Comparison of ENCODE assay signal across 15 cellular contexts in the genomic region with DNA sequence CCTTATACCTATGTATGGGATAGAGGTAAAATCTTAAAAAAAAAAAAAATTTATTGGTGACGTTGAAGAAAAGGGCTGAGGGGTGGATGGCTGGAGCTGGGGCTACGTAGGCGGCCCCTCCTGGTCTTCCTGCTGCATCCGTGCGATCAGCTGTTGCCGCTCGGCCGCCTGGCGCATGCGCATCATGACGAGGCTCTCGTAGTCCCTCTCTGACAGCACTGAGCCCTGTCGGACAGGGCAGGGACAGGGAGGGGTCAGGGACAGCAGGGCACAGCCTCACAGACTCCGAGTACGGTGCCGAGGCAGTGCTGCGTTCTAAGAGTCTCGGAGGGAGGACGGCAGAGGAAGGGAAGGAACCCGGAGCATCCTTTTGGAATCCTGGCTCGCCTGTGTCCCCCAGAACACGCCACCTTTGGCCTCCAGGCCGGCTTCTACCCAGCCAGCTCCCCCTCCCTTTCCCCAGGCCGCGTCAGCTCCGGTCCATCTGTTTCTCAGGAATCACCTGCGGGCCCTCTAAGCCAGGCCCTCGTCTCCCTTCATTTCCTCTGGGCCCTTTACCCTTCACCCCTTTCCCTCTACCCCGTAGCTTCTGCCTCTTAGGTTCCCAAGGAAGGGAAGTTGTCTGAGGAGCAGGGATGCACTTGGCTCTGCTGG. TPM values are rescaled to one million over a fixed set of nuclear protein-coding genes. Genes with fewer than 3 reads are reported as not detected.
DNase-seq lines count a peak whose midpoint lies in the region; ATAC-seq, FAIRE-seq and TF ChIP-seq lines count a peak whose summit lies in the region.
"Had no signal": no experiment of that assay in that cellular context is flagged by ENCODE, and none has a peak within 500 bp of the region (broad histone marks: within the 10 kb centered on the region; RNA-seq: fewer than 3 reads in every experiment).

No MANE protein-coding gene starts in this region.

- H3F3A ChIP-seq in Loucy (ENCODE audit: low read depth): peaks cover 13% of the 10 kb centered on the region

- H3K36me3 ChIP-seq in CD8-positive, alpha-beta T cell (ENCODE audit: insufficient read depth, low read length): no peaks in the 10 kb centered on the region
- H3K36me3 ChIP-seq in Loucy (ENCODE audit: insufficient read depth, low read length): no peaks in the 10 kb centered on the region; the same call in none of the 2 replicates
- peaks cover 0 to 4% of the 10 kb centered on the region in 2 donors for H3K36me3 ChIP-seq in small intestine (ENCODE audit: control insufficient read depth in 2 of 2, insufficient read depth in 2 of 2, low read length in 2 of 2)

- peaks cover 7% of the 10 kb centered on the region for H4K20me1 ChIP-seq in Loucy (ENCODE audit: insufficient read depth, low read length, poor library complexity, severe bottlenecking)

- H3K4me1 Mint-ChIP-seq in CD8-positive, alpha-beta T cell (ENCODE audit: low read depth): peaks cover 49% of the 10 kb centered on the region

- no peak overlapping the region for H2AFZ ChIP-seq in Loucy (ENCODE audit: low read length)
- H2AFZ ChIP-seq: GM23248 had no signal

- H3K4me3 Mint-ChIP-seq in CD8-positive, alpha-beta T cell: no peak overlapping the region

- peak overlapping the region; percentile 78 for H3K4me2 ChIP-seq in Loucy (ENCODE audit: low read depth, low read length, poor library complexity, severe bottlenecking)

- FAIRE-seq in small intestine (lab: Jason Lieb, UNC): no peak

- DNase-seq in CD8-positive, alpha-beta T cell: no peak
- DNase-seq in epithelial cell of prostate (ENCODE audit: low read depth, low spot score): no peak
- DNase-seq in small intestine: no peak
- DNase-seq in central memory CD4-positive, alpha-beta T cell: no peak
- no peak for DNase-seq in stimulated activated CD4-positive, alpha-beta T cell treated with anti-CD3 and anti-CD28 coated beads, Interleukin-15, amount 100 ng/mL, for 24 hours
- DNase-seq: GM23248, hippocampal formation, left cardiac atrium, NCI-H187, NCI-H524 had no signal

- H3K9ac ChIP-seq in Loucy (ENCODE audit: low read depth, low read length, poor library complexity, severe bottlenecking): peak overlapping the region; percentile 80
- H3K9ac ChIP-seq: GM23248 had no signal

- H3K27ac ChIP-seq in CD8-positive, alpha-beta T cell (ENCODE audit: low read depth, low read length): no peak overlapping the region
- H3K27ac ChIP-seq in epithelial cell of prostate: peak overlapping the region; percentile 93
- peak overlapping the region; percentile 13 to 91 for H3K27ac ChIP-seq in small intestine (ENCODE audit: low read depth in 1 of 2, low read length in 1 of 2)
- H3K27ac ChIP-seq: C4-2B, GM23248 had no signal

- CTCF ChIA-PET in CD8-positive, alpha-beta T cell (lab: Charles Lee): interaction anchor here (1.0 to 5.5 kb wide), 4 partner anchors 14 to 126 kb away, joined by 3 to 36 read pairs (median 5); no protein-coding TSS in a partner anchor

- no peak overlapping the region for H3K4me3 ChIP-seq in CD8-positive, alpha-beta T cell (ENCODE audit: low read depth, low read length)
- H3K4me3 ChIP-seq in Loucy (ENCODE audit: low read length, poor library complexity, severe bottlenecking) (peak overlapping the region; percentile 70), small intestine (ENCODE audit: low read depth in 1 of 2, low read length in 2 of 2) (no peak overlapping the region)
- H3K4me3 ChIP-seq: GM23248 had no signal

- no peaks in the 10 kb centered on the region for H3K27me3 Mint-ChIP-seq in CD8-positive, alpha-beta T cell (ENCODE audit: low read depth)
- H3K27me3 Mint-ChIP-seq: progenitor cell of endocrine pancreas had no signal

- H3K9me2 ChIP-seq in Loucy (replicated peaks; ENCODE audit: low read depth, low read length): no peaks in the 10 kb centered on the region

- peaks cover 13% of the 10 kb centered on the region for H3K36me3 Mint-ChIP-seq in CD8-positive, alpha-beta T cell

- 63 to 78% (median 67%) methylated on average over 28 to 29 of the region's 29 CpGs for WGBS in small intestine, 3 donors

- intact Hi-C loops in CD8-positive, alpha-beta T cell (cut with DNase I, micrococcal nuclease): loop anchor here (2.0 kb wide), 3 partner anchors 13 to 39 kb away; partner anchors contain the start of genes RMDN3 (in 2 of the 2), DNAJC17 (in 1 of the 2) and ZFYVE19 (in 1 of the 2)

- no peaks in the 10 kb centered on the region for H3K9me3 Mint-ChIP-seq in CD8-positive, alpha-beta T cell
- H3K9me3 Mint-ChIP-seq: activated T-helper 2 cell treated with anti-CD3 and anti-CD28 coated beads, Interferon-gamma antibody, Interleukin-2, Interleukin-4, amounts not matched to agents 10 μg/mL and 5 μg/mL and 100 μg/mL, durations not matched to agents 14 hours and 24 hours and 36 hours had no signal

- peaks cover 48% of the 10 kb centered on the region for H3K4me1 ChIP-seq in CD8-positive, alpha-beta T cell (ENCODE audit: insufficient read depth, low read length)
- H3K4me1 ChIP-seq in Loucy (ENCODE audit: insufficient read depth, low read length, poor library complexity, severe bottlenecking) (peaks cover 78% of the 10 kb centered on the region), small intestine (ENCODE audit: control insufficient read depth in 2 of 2, insufficient read depth in 1 of 2, low read depth in 1 of 2, low read length in 1 of 2) (peaks cover 2% of the 10 kb centered on the region in 2 donors)

- no peak for ATAC-seq in CD8-positive, alpha-beta T cell
- ATAC-seq in esophagus mucosa: no peak

- TF ChIP-seq CTCF in CD8-positive, alpha-beta T cell (IDR thresholded peaks at IDR 0.05): no peak
- no peak for TF ChIP-seq CTCF in Loucy (conservative IDR thresholded peaks at IDR 0.05; ENCODE audit: low read length)

- POLR2A ChIA-PET in CD8-positive, alpha-beta T cell (lab: Charles Lee): interaction anchor here (1.5 kb wide), 1 partner anchor 9 kb away, joined by 3 read pairs; no protein-coding TSS in a partner anchor

- H3K9me3 ChIP-seq in CD8-positive, alpha-beta T cell (ENCODE audit: low read length): no peaks in the 10 kb centered on the region
- H3K9me3 ChIP-seq in Loucy (ENCODE audit: insufficient read depth, low read depth, low read length): no peaks in the 10 kb centered on the region
- no peaks in the 10 kb centered on the region for H3K9me3 ChIP-seq in small intestine (ENCODE audit: control insufficient read depth, low read depth)

- H3K27me3 ChIP-seq in CD8-positive, alpha-beta T cell (ENCODE audit: insufficient read depth, low read length): no peaks in the 10 kb centered on the region
- no peaks in the 10 kb centered on the region for H3K27me3 ChIP-seq in Loucy (ENCODE audit: insufficient read depth, low read length, poor library complexity, severe bottlenecking)
- H3K27me3 ChIP-seq in small intestine (ENCODE audit: control insufficient read depth in 2 of 2, insufficient read depth in 2 of 2, low read length in 2 of 2): no peaks in the 10 kb centered on the region

- H3K79me2 ChIP-seq in Loucy (ENCODE audit: insufficient read depth, low read length): peaks cover 51% of the 10 kb centered on the region

- peak overlapping the region; percentile 94 for H3K27ac Mint-ChIP-seq in CD8-positive, alpha-beta T cell
- H3K27ac Mint-ChIP-seq: progenitor cell of endocrine pancreas had no signal

RNA-seq across cellular contexts. Expression of gene C15orf62, which starts 1.8 kb away (rescaled TPM):
- total RNA-seq in CD8-positive, alpha-beta T cell: 1 to 10 TPM; 1.0 to 1.1 TPM
- under 1 TPM in 2 of 3 donors, not detected in 1; 0.88 to 0.89 TPM for polyA plus RNA-seq in small intestine
- 4.0 TPM for total RNA-seq in esophagus mucosa
- total RNA-seq: GM23248 had no signal

RNA-seq across cellular contexts. Expression of gene GCHFR, which starts 4.1 kb away (rescaled TPM):
- total RNA-seq in CD8-positive, alpha-beta T cell: 10 to 100 TPM; 17.2 to 17.3 TPM
- polyA plus RNA-seq in small intestine: 100 to 1,000 TPM in 2 of 3 donors, 10 to 100 TPM in 1; 96.7 to 150 (median 145) TPM
- 13.0 TPM for total RNA-seq in esophagus mucosa

RNA-seq across cellular contexts. Expression of gene RMDN3, which starts 12.9 kb away (rescaled TPM):
- total RNA-seq in CD8-positive, alpha-beta T cell: 10 to 100 TPM; 26.7 to 30.5 TPM
- polyA plus RNA-seq in small intestine: 10 to 100 TPM; 36.6 to 80.8 (median 68.7) TPM
- 21.2 TPM for total RNA-seq in esophagus mucosa

RNA-seq across cellular contexts. Expression of gene ZFYVE19, which starts 38.9 kb away (rescaled TPM):
- 10 to 100 TPM in 1 of 2 experiments, 1 to 10 TPM in 1; 9.6 to 11.0 TPM for total RNA-seq in CD8-positive, alpha-beta T cell
- polyA plus RNA-seq in small intestine: 10 to 100 TPM; 28.8 to 94.6 (median 59.4) TPM
- total RNA-seq in esophagus mucosa: 18.4 TPM

RNA-seq across cellular contexts. Expression of gene DNAJC17, which starts 39.3 kb away (rescaled TPM):
- 10 to 100 TPM; 11.2 to 11.9 TPM for total RNA-seq in CD8-positive, alpha-beta T cell
- polyA plus RNA-seq in small intestine: 10 to 100 TPM; 54.5 to 95.9 (median 63.8) TPM
- total RNA-seq in esophagus mucosa: 20.8 TPM
